ENCODE assay signal across 35 cellular contexts in the genomic region with DNA sequence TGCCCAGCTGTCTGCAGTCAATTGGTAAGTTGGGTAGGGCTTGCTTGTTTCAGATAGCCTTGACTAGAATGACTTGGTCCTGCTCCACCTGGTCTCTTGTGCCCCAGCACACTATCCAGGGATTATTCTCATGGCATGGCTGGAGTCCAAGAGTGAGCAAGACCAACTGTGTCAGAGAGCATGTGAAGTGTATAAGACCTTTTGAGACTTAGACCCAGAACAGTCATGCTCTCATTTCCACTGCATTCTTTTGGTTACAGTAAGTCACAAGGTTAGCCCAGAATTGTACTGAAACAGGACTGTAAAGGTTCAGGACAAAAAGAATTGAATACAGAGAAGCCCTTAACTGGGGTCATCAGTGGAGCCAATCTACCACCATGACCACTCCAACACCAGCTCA.
A peak's percentile ranks its signal among the peaks of the same experiment; 100 is the strongest.
DNase-seq lines count a peak whose midpoint lies in the region; ATAC-seq and TF ChIP-seq lines count a peak whose summit lies in the region.
"Had no signal": no experiment of that assay in that cellular context is flagged by ENCODE, and none has a peak within 500 bp of the region (broad histone marks: within the 10 kb centered on the region; RNA-seq: fewer than 3 reads in every experiment).

No MANE protein-coding gene starts in this region.

- no peaks in the 10 kb centered on the region for H3K4me1 Mint-ChIP-seq in activated CD4-positive, alpha-beta T cell treated with anti-CD3 and anti-CD28 coated beads for 36 hours
- H3K4me1 Mint-ChIP-seq: stimulated activated effector memory CD8-positive, alpha-beta T cell treated with anti-CD3 and anti-CD28 coated beads, Interleukin-12 subunit alpha, Interleukin-12 subunit beta, amount 100 ng/mL, for 72 hours had no signal

- peaks cover 3% of the 10 kb centered on the region for H3K9me3 Mint-ChIP-seq in activated CD4-positive, alpha-beta T cell treated with anti-CD3 and anti-CD28 coated beads for 36 hours (ENCODE audit: low read depth)

- H3K4me3 Mint-ChIP-seq in activated CD4-positive, alpha-beta T cell treated with anti-CD3 and anti-CD28 coated beads for 36 hours: no peak overlapping the region
- H3K4me3 Mint-ChIP-seq: activated CD4-positive, alpha-beta memory T cell treated with anti-CD3 and anti-CD28 coated beads for 36 hours; activated naive CD4-positive, alpha-beta T cell treated with anti-CD3 and anti-CD28 coated beads for 36 hours; activated T-helper 1 cell treated with anti-CD3 and anti-CD28 coated beads, Interleukin-12 subunit alpha, Interleukin-12 subunit beta, Interleukin-2, Interleukin-4 antibody, amounts not matched to agents 30 ng/mL and 10 ng/mL and 1 ng/mL, durations not matched to agents 14 hours and 24 hours and 36 hours; neural progenitor cell; stimulated activated effector memory CD8-positive, alpha-beta T cell treated with anti-CD3 and anti-CD28 coated beads, Interleukin-12 subunit alpha, Interleukin-12 subunit beta, amount 100 ng/mL, for 72 hours had no signal

- TF ChIP-seq CTCF in epithelial cell of esophagus (IDR thresholded peaks at IDR 0.05; ENCODE audit: insufficient read depth, low read depth, low read length, missing control alignments) (no peak), kidney epithelial cell (IDR thresholded peaks at IDR 0.05; ENCODE audit: insufficient read depth, low read length, poor library complexity, severe bottlenecking) (no peak)

- intact Hi-C loops in activated CD4-positive, alpha-beta T cell treated with anti-CD3 and anti-CD28 coated beads for 36 hours (cut with DNase I, micrococcal nuclease): no loop called here

- DNase-seq in EH (ENCODE audit: low read depth): peak; percentile 16
- peak; percentile 28 for DNase-seq in M059J (ENCODE audit: low read depth)
- peak; percentile 9 for DNase-seq in epithelial cell of esophagus (ENCODE audit: low read depth)
- peak; percentile 19 for DNase-seq in kidney epithelial cell (ENCODE audit: low read depth)
- no peak for DNase-seq in activated CD4-positive, alpha-beta T cell treated with anti-CD3 and anti-CD28 coated beads for 36 hours
- DNase-seq in NCI-H526 treated with DMSO at 0.1 percent for 48 hours (lab: John Stamatoyannopoulos, UW): no peak
- DNase-seq in NCI-H146 treated with DMSO at 0.1 percent for 48 hours (lab: John Stamatoyannopoulos, UW; ENCODE audit: unreplicated experiment): no peak
- DNase-seq in NCI-H2227 treated with DMSO at 0.1 percent for 48 hours (lab: John Stamatoyannopoulos, UW): no peak
- DNase-seq: ACHN; activated CD4-positive, alpha-beta memory T cell treated with anti-CD3 and anti-CD28 coated beads for 36 hours; activated CD4-positive, CD25-positive, alpha-beta regulatory T cell; activated CD8-positive, alpha-beta memory T cell treated with anti-CD3 and anti-CD28 coated beads, Interleukin-2, amount 50 U/mL, for 4 hours; activated naive CD4-positive, alpha-beta T cell treated with anti-CD3 and anti-CD28 coated beads for 36 hours; DMS153; GF-D8; glutamatergic neuron; Kasumi-1; NCI-H1092; NCI-H187; right lobe of liver; RPMI8226; stimulated activated CD4-positive, alpha-beta T cell treated with anti-CD3 and anti-CD28 coated beads, Interleukin-12 subunit alpha, Interleukin-12 subunit beta, amount 100 ng/mL, for 4 hours; stimulated activated CD4-positive, alpha-beta T cell treated with anti-CD3 and anti-CD28 coated beads, Interleukin-4, amount 100 ng/mL, for 24 hours; substantia nigra; T-helper 1 cell; upper lobe of left lung had no signal

- ATAC-seq in activated CD4-positive, alpha-beta T cell treated with anti-CD3 and anti-CD28 coated beads for 36 hours: no peak
- ATAC-seq: HepG2; right lobe of liver; stimulated activated effector memory CD8-positive, alpha-beta T cell treated with anti-CD3 and anti-CD28 coated beads, Interleukin-12 subunit alpha, Interleukin-12 subunit beta, amount 100 ng/mL, for 72 hours had no signal

- no peaks in the 10 kb centered on the region for H3K36me3 ChIP-seq in kidney epithelial cell (ENCODE audit: control insufficient read depth, insufficient read depth, low read length)
- H3K36me3 ChIP-seq: cardiac muscle cell, esophagus muscularis mucosa, neural progenitor cell, right lobe of liver, SJSA1, upper lobe of left lung had no signal

- H3K27ac Mint-ChIP-seq in activated CD4-positive, alpha-beta T cell treated with anti-CD3 and anti-CD28 coated beads for 36 hours: no peak overlapping the region
- H3K27ac Mint-ChIP-seq: activated CD4-positive, alpha-beta memory T cell treated with anti-CD3 and anti-CD28 coated beads for 36 hours; activated naive CD4-positive, alpha-beta T cell treated with anti-CD3 and anti-CD28 coated beads for 36 hours; activated T-helper 1 cell treated with anti-CD3 and anti-CD28 coated beads, Interleukin-12 subunit alpha, Interleukin-12 subunit beta, Interleukin-2, Interleukin-4 antibody, amounts not matched to agents 30 ng/mL and 10 ng/mL and 1 ng/mL, durations not matched to agents 14 hours and 24 hours and 36 hours; stimulated activated effector memory CD8-positive, alpha-beta T cell treated with anti-CD3 and anti-CD28 coated beads, Interleukin-12 subunit alpha, Interleukin-12 subunit beta, amount 100 ng/mL, for 72 hours had no signal

- CTCF ChIA-PET in activated CD4-positive, alpha-beta T cell treated with anti-CD3 and anti-CD28 coated beads for 36 hours (lab: Charles Lee): no interaction called here

- no peaks in the 10 kb centered on the region for H3K27me3 ChIP-seq in kidney epithelial cell (ENCODE audit: control insufficient read depth, insufficient read depth, low read length)
- H3K27me3 ChIP-seq: cardiac muscle cell, neural progenitor cell, right lobe of liver, upper lobe of left lung had no signal

- POLR2A ChIA-PET in activated CD4-positive, alpha-beta T cell treated with anti-CD3 and anti-CD28 coated beads for 36 hours (lab: Charles Lee): no interaction called here

- H3K36me3 Mint-ChIP-seq in activated CD4-positive, alpha-beta T cell treated with anti-CD3 and anti-CD28 coated beads for 36 hours (ENCODE audit: low read depth): no peaks in the 10 kb centered on the region
- H3K36me3 Mint-ChIP-seq: activated CD4-positive, alpha-beta memory T cell treated with anti-CD3 and anti-CD28 coated beads for 36 hours; neural progenitor cell; stimulated activated effector memory CD8-positive, alpha-beta T cell treated with anti-CD3 and anti-CD28 coated beads, Interleukin-12 subunit alpha, Interleukin-12 subunit beta, amount 100 ng/mL, for 72 hours had no signal

- peaks cover 5% of the 10 kb centered on the region for H3K27me3 Mint-ChIP-seq in activated CD4-positive, alpha-beta T cell treated with anti-CD3 and anti-CD28 coated beads for 36 hours
- H3K27me3 Mint-ChIP-seq: activated CD4-positive, alpha-beta memory T cell treated with anti-CD3 and anti-CD28 coated beads for 36 hours had no signal

- no peak overlapping the region for H3K4me3 ChIP-seq in epithelial cell of esophagus (ENCODE audit: low read length)
- H3K4me3 ChIP-seq in kidney epithelial cell (ENCODE audit: low read depth, low read length): no peak overlapping the region
- H3K4me3 ChIP-seq: cardiac muscle cell, coronary artery, esophagus muscularis mucosa, lung, neural progenitor cell, right lobe of liver, SJSA1, upper lobe of left lung had no signal

Comparison
In these comparisons a context has a peak if more than half of its experiments do, and no peak if none do; other contexts are left out.
1. DNase-seq: peak in EH (single experiment), M059J (single experiment), epithelial cell of esophagus (single experiment) and kidney epithelial cell (single experiment); none in activated CD4-positive, alpha-beta T cell treated with anti-CD3 and anti-CD28 coated beads for 36 hours (single experiment), NCI-H526 treated with DMSO at 0.1 percent for 48 hours (single experiment), NCI-H146 treated with DMSO at 0.1 percent for 48 hours (single experiment) and NCI-H2227 treated with DMSO at 0.1 percent for 48 hours (single experiment).